In genomic region chr4:155667538-155668511, GRCh38 we compare ENCODE assay signal across 7 cellular contexts. TPM values are rescaled to one million over a fixed set of nuclear protein-coding genes. Genes with fewer than 3 reads are reported as not detected.
DNase-seq lines count a peak whose midpoint lies in the region; ATAC-seq and TF ChIP-seq lines count a peak whose summit lies in the region.

No MANE protein-coding gene starts in this region.

- peaks cover 73% of the 10 kb centered on the region for H3K79me2 ChIP-seq in KMS-11 (ENCODE audit: insufficient read depth, low read depth)

- H3K9ac ChIP-seq in KMS-11 = peak overlapping the region; percentile 99

- no peaks in the 10 kb centered on the region for H3K9me3 ChIP-seq in neuron (ENCODE audit: low read length)

- no peaks in the 10 kb centered on the region for H3K36me3 Mint-ChIP-seq in activated T-cell treated with anti-CD3 and anti-CD28 coated beads, Interleukin-2, amount 50 U/mL, for 4 hours (ENCODE audit: insufficient read depth)

- no peaks in the 10 kb centered on the region for H3K27me3 ChIP-seq in KMS-11 (ENCODE audit: insufficient read depth, low read depth)
- peaks cover 56% of the 10 kb centered on the region for H3K27me3 ChIP-seq in neuron (ENCODE audit: insufficient read depth, low read length)

- no peaks in the 10 kb centered on the region for H4K20me1 ChIP-seq in KMS-11 (ENCODE audit: insufficient read depth)

- peaks cover 42% of the 10 kb centered on the region for H3K27me3 Mint-ChIP-seq in activated T-cell treated with anti-CD3 and anti-CD28 coated beads, Interleukin-2, amount 50 U/mL, for 4 hours (ENCODE audit: low read depth)

- peak overlapping the region; percentile 95 for H3K4me2 ChIP-seq in KMS-11

- peak; percentile 41 for ATAC-seq in GM21717 (IDR thresholded peaks at IDR 0.05; ENCODE audit: unreplicated experiment)
- peak; percentile 47 to 68 for ATAC-seq in activated T-cell treated with anti-CD3 and anti-CD28 coated beads, Interleukin-2, amount 50 U/mL, for 4 hours

- H3K4me1 ChIP-seq in KMS-11 (ENCODE audit: low read depth, poor library complexity, severe bottlenecking) (peaks cover 59% of the 10 kb centered on the region), neuron (ENCODE audit: insufficient read depth, low read length) (peaks cover 18% of the 10 kb centered on the region)

- H3K36me3 ChIP-seq in KMS-11 (ENCODE audit: insufficient read depth) (no peaks in the 10 kb centered on the region), neuron (ENCODE audit: insufficient read depth, low read length) (no peaks in the 10 kb centered on the region)

- H3K4me3 ChIP-seq in KMS-11 (IDR thresholded peaks at IDR 0.05; ENCODE audit: insufficient read depth, low read depth, low read length) (no peak overlapping the region), neuron (ENCODE audit: low read length) (peak overlapping the region; percentile 43)

- DNase-seq in GM13976 (ENCODE audit: low spot score) (peak; percentile 76), germinal center (ENCODE audit: low spot score) (peak; percentile 8), A172 (ENCODE audit: low spot score) (no peak)
- DNase-seq in activated T-cell treated with anti-CD3 and anti-CD28 coated beads, Interleukin-2, amount 50 U/mL, for 4 hours = no peak

- TF ChIP-seq CTCF in GM13976 (IDR thresholded peaks at IDR 0.05; ENCODE audit: borderline replicate concordance, control extremely low read depth, extremely low read depth, insufficient read depth, missing control alignments) (no peak), KMS-11 (conservative IDR thresholded peaks at IDR 0.05; ENCODE audit: low read depth, low read length) (no peak)

- in situ Hi-C loops in GM13976 (cut with MboI; ENCODE audit: low sequenced_read_pairs, unreplicated experiment) = no loop called here

- no peaks in the 10 kb centered on the region for H3K9me3 Mint-ChIP-seq in activated T-cell treated with anti-CD3 and anti-CD28 coated beads, Interleukin-2, amount 50 U/mL, for 4 hours

- H3K27ac ChIP-seq in KMS-11 = peak overlapping the region; percentile 99

- peak overlapping the region; percentile 52 for H3K4me3 Mint-ChIP-seq in activated T-cell treated with anti-CD3 and anti-CD28 coated beads, Interleukin-2, amount 50 U/mL, for 4 hours

- H2AFZ ChIP-seq in KMS-11 (ENCODE audit: low read depth) = peak overlapping the region; percentile 57; the same call in 1 of the 2 replicates
- peak overlapping the region; percentile 47 for H2AFZ ChIP-seq in neuron (ENCODE audit: low read depth, low read length)

- H3K4me1 Mint-ChIP-seq in activated T-cell treated with anti-CD3 and anti-CD28 coated beads, Interleukin-2, amount 50 U/mL, for 4 hours (ENCODE audit: low read depth) = peaks cover 12% of the 10 kb centered on the region

RNA-seq across cellular contexts. Expression of gene GUCY1A1, which starts 1.2 kb away (rescaled TPM):
- under 1 TPM in 2 of 3 donors, not detected in 1; 0.26 to 0.30 TPM for total RNA-seq in activated T-cell treated with anti-CD3 and anti-CD28 coated beads, Interleukin-2, amount 50 U/mL, for 4 hours
- 0.05 and 2.9 TPM in 2 replicates for total RNA-seq in A172 (2014; rRNA removed; shearing (Covaris generic))

Comparison
In these comparisons a context has a peak if more than half of its experiments do, and no peak if none do; other contexts are left out.
1. DNase-seq: peak in GM13976 (single experiment) and germinal center (single experiment); none in activated T-cell treated with anti-CD3 and anti-CD28 coated beads, Interleukin-2, amount 50 U/mL, for 4 hours (single experiment) and A172 (single experiment).